Comparison of ENCODE assay signal across 10 cellular contexts in the genomic region with DNA sequence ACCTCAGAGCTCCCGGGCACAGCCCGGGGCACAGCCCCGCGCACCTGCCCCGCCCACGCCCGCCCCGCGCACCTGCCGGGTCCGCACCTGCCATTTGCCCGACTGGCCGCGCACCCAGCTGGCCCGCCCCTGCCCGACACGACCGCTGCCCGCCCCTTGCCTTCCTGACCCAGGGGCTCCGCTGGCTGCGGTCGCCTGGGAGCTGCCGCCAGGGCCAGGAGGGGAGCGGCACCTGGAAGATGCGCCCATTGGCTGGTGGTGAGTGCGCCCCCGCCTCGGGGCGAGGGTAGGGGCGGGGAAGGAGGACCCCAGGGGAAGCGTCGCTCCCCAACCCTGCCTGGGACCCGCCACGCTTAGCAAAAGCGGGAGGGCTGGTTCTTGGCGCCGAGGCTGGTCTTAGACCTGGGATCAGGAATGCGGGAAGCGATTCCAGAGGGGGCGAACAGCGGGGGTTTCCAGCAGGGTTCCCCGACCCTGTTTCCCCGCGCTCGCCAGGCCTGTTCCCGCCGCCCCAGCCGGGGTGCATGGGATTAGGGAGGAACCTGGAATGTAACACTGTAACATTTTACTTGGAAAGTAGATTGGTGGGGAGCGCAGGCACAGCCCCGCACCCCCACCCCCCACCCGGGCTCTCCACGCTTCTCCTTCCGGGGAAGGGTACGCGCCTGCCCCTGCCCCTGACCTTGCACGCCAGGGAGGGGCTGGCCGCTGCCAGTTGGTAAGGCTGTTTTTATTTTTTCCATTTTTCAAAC.
DNase-seq lines count a peak whose midpoint lies in the region; ATAC-seq and TF ChIP-seq lines count a peak whose summit lies in the region.
"Had no signal": no experiment of that assay in that cellular context is flagged by ENCODE, and none has a peak within 500 bp of the region (broad histone marks: within the 10 kb centered on the region; RNA-seq: fewer than 3 reads in every experiment).

A gene with protein sequence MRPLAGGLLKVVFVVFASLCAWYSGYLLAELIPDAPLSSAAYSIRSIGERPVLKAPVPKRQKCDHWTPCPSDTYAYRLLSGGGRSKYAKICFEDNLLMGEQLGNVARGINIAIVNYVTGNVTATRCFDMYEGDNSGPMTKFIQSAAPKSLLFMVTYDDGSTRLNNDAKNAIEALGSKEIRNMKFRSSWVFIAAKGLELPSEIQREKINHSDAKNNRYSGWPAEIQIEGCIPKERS (plus strand): TSS at position 161 of the 752 bp plus-strand sequence. CDS start 79 bp downstream, at position 240.

- no peaks in the 10 kb centered on the region for H3K9me3 ChIP-seq in neutrophil
- H3K9me3 ChIP-seq: SJCRH30 had no signal

- TF ChIP-seq CTCF in neutrophil (IDR thresholded peaks at IDR 0.05) = no peak

- POLR2A ChIA-PET in HEK293T (lab: Yijun Ruan, JAX) = no interaction called here

- ATAC-seq in HG03039 (IDR thresholded peaks at IDR 0.05; ENCODE audit: unreplicated experiment) (no peak), HG03108 (IDR thresholded peaks at IDR 0.05; ENCODE audit: unreplicated experiment) (no peak)

- H3K27me3 ChIP-seq in neutrophil = peaks cover 84% of the 10 kb centered on the region

- no peaks in the 10 kb centered on the region for H3K36me3 ChIP-seq in neutrophil
- H3K36me3 ChIP-seq: SJCRH30 had no signal

- CTCF ChIA-PET in HEK293T (lab: Yijun Ruan, JAX) = no interaction called here

- H3K4me1 ChIP-seq in neutrophil (ENCODE audit: control insufficient read depth in 1 of 2, insufficient read depth in 1 of 2, low read depth in 1 of 2, low read length in 1 of 2) = peaks cover 0 to 4% of the 10 kb centered on the region in 2 experiments
- H3K4me1 ChIP-seq: SJCRH30 had no signal

- H3K4me3 ChIP-seq in neutrophil (ENCODE audit: low read depth in 1 of 2, low read length in 1 of 2) = peak within 1 kb of the TSS; percentile 18 to 23
- H3K4me3 ChIP-seq: SJCRH30 had no signal

- DNase-seq in DMS153 (lab: John Stamatoyannopoulos, UW) (peak; percentile 59), NCI-H2227 (lab: John Stamatoyannopoulos, UW; ENCODE audit: unreplicated experiment) (peak; percentile 32), germinal center (ENCODE audit: low spot score) (peak; percentile 21), CD1c-positive myeloid dendritic cell (ENCODE audit: extremely low spot score) (no peak), HEK293T (ENCODE audit: extremely low spot score) (no peak)
- DNase-seq: activated effector memory CD4-positive, alpha-beta T cell treated with Interleukin-2 at 50 U/mL for 16 hours; SJCRH30 had no signal

- H3K27ac ChIP-seq in neutrophil = no peak within 1 kb of the TSS
- H3K27ac ChIP-seq: SJCRH30 had no signal

TF ChIP-seq in HEK293T, 16 proteins besides CTCF, POLR2A, EP300 and RAD21:
- no peak for TF ChIP-seq LEF1 (IDR thresholded peaks at IDR 0.05; ENCODE audit: borderline replicate concordance)
- no peak for TF ChIP-seq TARDBP (IDR thresholded peaks at IDR 0.05)
- TF ChIP-seq SUZ12 (IDR thresholded peaks at IDR 0.05) = no peak
- no peak for TF ChIP-seq NFRKB (IDR thresholded peaks at IDR 0.05)
- no peak for TF ChIP-seq FOXM1 (IDR thresholded peaks at IDR 0.05; ENCODE audit: borderline replicate concordance)
- TF ChIP-seq ARNT (IDR thresholded peaks at IDR 0.05) = no peak
- TF ChIP-seq SP1 (IDR thresholded peaks at IDR 0.05) = no peak
- TF ChIP-seq FOXK2 (IDR thresholded peaks at IDR 0.05) = no peak
- no peak for TF ChIP-seq PKNOX1 (IDR thresholded peaks at IDR 0.05)

Comparison
In these comparisons a context has a peak if more than half of its experiments do, and no peak if none do; other contexts are left out.
1. DNase-seq: peak in DMS153 (single experiment), NCI-H2227 (single experiment) and germinal center (single experiment); none in CD1c-positive myeloid dendritic cell (single experiment) and HEK293T (single experiment).